In the genomic region with DNA sequence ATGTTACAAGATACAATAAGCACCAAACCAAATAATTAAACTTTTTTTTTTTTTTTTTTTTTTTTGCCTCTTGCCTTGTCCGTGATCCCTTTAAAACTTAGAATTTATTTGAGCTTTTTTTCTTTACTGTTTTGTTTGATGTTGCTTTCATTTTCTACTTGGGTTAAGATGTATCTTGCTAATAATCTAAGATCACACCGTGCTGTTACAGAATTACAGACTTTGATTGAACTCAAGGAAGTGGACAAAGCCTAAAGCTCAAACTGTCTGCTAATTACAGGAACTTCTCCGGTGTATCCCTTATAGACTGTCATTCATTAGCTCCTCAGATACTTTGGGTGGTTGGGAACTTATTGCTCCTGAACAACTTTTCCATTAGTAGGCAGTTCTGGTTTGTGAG, we compare ENCODE assay signal across 1 cellular context.
TF ChIP-seq lines count a peak whose summit lies in the region.

No MANE protein-coding gene starts in this region.

TF ChIP-seq in GM23338, 12 proteins besides CTCF, POLR2A, EP300 and RAD21:
- TF ChIP-seq JUNB (IDR thresholded peaks at IDR 0.05; ENCODE audit: unreplicated experiment) (no peak), ZNF331 (CRISPR knock-in tag; IDR thresholded peaks at IDR 0.05; ENCODE audit: low read depth) (no peak), STAT1 (IDR thresholded peaks at IDR 0.05; ENCODE audit: unreplicated experiment) (no peak), CREB1 (CRISPR knock-in tag; IDR thresholded peaks at IDR 0.05; ENCODE audit: low read depth) (no peak), ZNF114 (CRISPR knock-in tag; IDR thresholded peaks at IDR 0.05) (no peak), NANOG (IDR thresholded peaks at IDR 0.05; ENCODE audit: borderline replicate concordance) (no peak), EZH2 (IDR thresholded peaks at IDR 0.05; ENCODE audit: low read depth, unreplicated experiment) (no peak), ZNF462 (CRISPR knock-in tag; IDR thresholded peaks at IDR 0.05) (no peak), EZH2phosphoT487 (IDR thresholded peaks at IDR 0.05; ENCODE audit: unreplicated experiment) (no peak), REST (IDR thresholded peaks at IDR 0.05; ENCODE audit: unreplicated experiment) (no peak), ETS1 (IDR thresholded peaks at IDR 0.05) (no peak), POLR2AphosphoS5 (IDR thresholded peaks at IDR 0.05; ENCODE audit: low read depth) (no peak)
TF ChIP-seq in GM23338: peak in this region for 0.
